In genomic region chr16:31007684-31008083, GRCh38 we compare ENCODE assay signal across 21 cellular contexts. TPM values are rescaled to one million over a fixed set of nuclear protein-coding genes. Genes with fewer than 3 reads are reported as not detected.
DNase-seq lines count a peak whose midpoint lies in the region; ATAC-seq and TF ChIP-seq lines count a peak whose summit lies in the region.
"Had no signal": no experiment of that assay in that cellular context is flagged by ENCODE, and none has a peak within 500 bp of the region (broad histone marks: within the 10 kb centered on the region; RNA-seq: fewer than 3 reads in every experiment).

No MANE protein-coding gene starts in this region.

- ATAC-seq in IMR-90 (ENCODE audit: low read depth), result no peak
- ATAC-seq: GM12878 had no signal

- peak overlapping the region in 1 of 2 experiments; percentile 73; a peak in 1 of 4 replicates for H4K8ac ChIP-seq in IMR-90 (ENCODE audit: low read depth in 2 of 2, low read length in 2 of 2)

- WGBS in IMR-90 (ENCODE audit: extremely low coverage in 2 of 2, insufficient read length in 1 of 2), 2 experiments, result 50% methylated on average over 2 of the region's 6 CpGs; no CpG with 5 or more reads in 1 of the 2 experiments

- no TSS peak for BruUV-seq in IMR-90 (replicated peaks; lab: Mats Ljungman, UMichigan)

- H3K36me3 Mint-ChIP-seq in endothelial cell (ENCODE audit: low read depth, unreplicated experiment), result peaks cover 5% of the 10 kb centered on the region
- H3K36me3 Mint-ChIP-seq: CD4-positive, alpha-beta memory T cell had no signal

- peak overlapping the region; percentile 22 for H2AK9ac ChIP-seq in IMR-90 (replicated peaks; ENCODE audit: low read depth, low read length, poor library complexity)

- H3K36me3 ChIP-seq in BLaER1 treated with 17β-estradiol and CSF1 and Interleukin-3, amounts not matched to agents 10 nM and 100 nM, result no peaks in the 10 kb centered on the region
- no peaks in the 10 kb centered on the region for H3K36me3 ChIP-seq in IMR-90 (ENCODE audit: control insufficient read depth, insufficient read depth, low read length)
- H3K36me3 ChIP-seq: Peyer's patch had no signal

- H3K27me3 ChIP-seq in BLaER1 treated with 17β-estradiol and CSF1 and Interleukin-3, amounts not matched to agents 10 nM and 100 nM, result peaks cover 0 to 17% (median 8%) of the 10 kb centered on the region in 11 experiments; a peak in 9 of 22 replicates
- peaks cover 7% of the 10 kb centered on the region for H3K27me3 ChIP-seq in IMR-90 (ENCODE audit: control insufficient read depth, insufficient read depth, low read length)

- H3K14ac ChIP-seq in IMR-90 (replicated peaks; ENCODE audit: low read depth, low read length), result 0 out of 2 replicates have a peak overlapping the region, but pooled peaks have one; percentile 31

- dilution Hi-C loops in IMR-90 (cut with HindIII; ENCODE audit: low sequenced_read_pairs, unreplicated experiment), result no loop called here

- H2AK5ac ChIP-seq in IMR-90 (ENCODE audit: low read depth, low read length), result peak overlapping the region; percentile 85

- no peaks in the 10 kb centered on the region for H3K9me3 Mint-ChIP-seq in endothelial cell (ENCODE audit: unreplicated experiment)
- H3K9me3 Mint-ChIP-seq: CD4-positive, alpha-beta memory T cell; H9 had no signal

- H2BK5ac ChIP-seq in IMR-90 (ENCODE audit: low read depth, low read length, poor library complexity, severe bottlenecking), result no peak overlapping the region

- H3K9ac ChIP-seq in BLaER1 treated with 17β-estradiol and CSF1 and Interleukin-3, amounts not matched to agents 10 nM and 100 nM, result no peak overlapping the region; a peak in 1 of 22 replicates
- no peak overlapping the region for H3K9ac ChIP-seq in IMR-90 (ENCODE audit: low read depth, low read length)
- H3K9ac ChIP-seq: KMS-11 had no signal

- peak overlapping the region; percentile 14 for H4K91ac ChIP-seq in IMR-90 (ENCODE audit: insufficient read depth, low read depth, low read length)

- TF ChIP-seq CTCF in IMR-90 (conservative IDR thresholded peaks at IDR 0.05; ENCODE audit: low read depth, low read length), result no peak
- no peak for TF ChIP-seq CTCF in endothelial cell (IDR thresholded peaks at IDR 0.05; ENCODE audit: unreplicated experiment)

- peaks cover 4 to 43% of the 10 kb centered on the region in 2 experiments; a peak in 3 of 4 replicates for H3K79me1 ChIP-seq in IMR-90 (ENCODE audit: low read depth in 1 of 2, low read length in 2 of 2)

- H3K18ac ChIP-seq in IMR-90 (ENCODE audit: low read depth, low read length), result peak overlapping the region; percentile 34; the same call in 1 of the 2 replicates

- H2BK15ac ChIP-seq in IMR-90 (ENCODE audit: low read depth, low read length), result peak overlapping the region; percentile 93; the same call in 2 of the 3 replicates

- H3K9me3 ChIP-seq in BLaER1 treated with 17β-estradiol and CSF1 and Interleukin-3, amounts not matched to agents 10 nM and 100 nM (replicated peaks in 1 of 11), result no peaks in the 10 kb centered on the region
- H3K9me3 ChIP-seq in IMR-90 (ENCODE audit: control insufficient read depth, insufficient read depth, low read length), result no peaks in the 10 kb centered on the region
- H3K9me3 ChIP-seq: Caco-2, Peyer's patch had no signal

- peak overlapping the region; percentile 52 for H2BK20ac ChIP-seq in IMR-90 (ENCODE audit: low read depth, low read length)

- peak overlapping the region; percentile 21; the same call in 1 of the 2 replicates for H4K5ac ChIP-seq in IMR-90 (ENCODE audit: low read depth, low read length)

- peak overlapping the region; percentile 63 for H2BK120ac ChIP-seq in IMR-90 (ENCODE audit: low read depth, low read length)

- 0 out of 2 replicates have a peak overlapping the region, but pooled peaks have one; percentile 63 for H3K23ac ChIP-seq in IMR-90 (ENCODE audit: low read depth, low read length)

- no peak overlapping the region for H2AFZ ChIP-seq in IMR-90 (replicated peaks; ENCODE audit: low read length, poor library complexity)

- H3K56ac ChIP-seq in IMR-90 (ENCODE audit: extremely low read depth, insufficient read depth, low read length), result no peak overlapping the region

- H3K4me1 ChIP-seq in BLaER1 treated with 17β-estradiol and CSF1 and Interleukin-3, amounts not matched to agents 10 nM and 100 nM, result peaks cover 6 to 38% (median 32%) of the 10 kb centered on the region in 10 experiments; a peak in 19 of 20 replicates
- peaks cover 32% of the 10 kb centered on the region for H3K4me1 ChIP-seq in IMR-90 (ENCODE audit: control insufficient read depth, insufficient read depth, low read length)
- H3K4me1 ChIP-seq: Caco-2 had no signal

- POLR2A ChIA-PET in IMR-90 (lab: Charles Lee; ENCODE audit: unreplicated experiment), result no interaction called here

- no peak overlapping the region for H3K27ac ChIP-seq in BLaER1 treated with 17β-estradiol and CSF1 and Interleukin-3, amounts not matched to agents 10 nM and 100 nM
- H3K27ac ChIP-seq in IMR-90 (ENCODE audit: insufficient read depth, low read length), result no peak overlapping the region
- H3K27ac ChIP-seq: HL-60, KMS-11, Peyer's patch had no signal

- H3K4me3 Mint-ChIP-seq in endothelial cell (ENCODE audit: unreplicated experiment), result no peak overlapping the region
- H3K4me3 Mint-ChIP-seq: CD4-positive, alpha-beta memory T cell had no signal

- in situ Hi-C loops in IMR-90 (cut with MboI; ENCODE audit: low sequenced_read_pairs), result no loop called here

- DNase-seq in IMR-90 (no peak), endothelial cell (ENCODE audit: low spot score) (no peak), NCI-H748 (lab: John Stamatoyannopoulos, UW; ENCODE audit: unreplicated experiment) (no peak), activated gamma-delta T cell treated with Interleukin-2 at 50 U/mL for 16 hours (no peak)
- DNase-seq: Caco-2; CD4-positive, alpha-beta memory T cell; DMS 273 treated with DMSO at 0.1 percent for 48 hours; DND-41; H9; NCI-H1092 treated with DMSO at 0.1 percent for 48 hours; NCI-H1436 treated with DMSO at 0.1 percent for 48 hours; NCI-H2029; NCI-H510A treated with DMSO at 0.1 percent for 48 hours; NCI-H774; NK-92 treated with Interleukin-12 subunit alpha and Interleukin-12 subunit beta, amount 100 ng/mL, for 24 hours; Peyer's patch had no signal

- CTCF ChIA-PET in IMR-90 (lab: Yijun Ruan, JAX), result no interaction called here

- H3K9me1 ChIP-seq in IMR-90 (ENCODE audit: insufficient read depth, low read length), result 0 out of 2 replicates have a peak, but pooled peaks cover 5% of the 10 kb centered on the region

- peaks cover 18% of the 10 kb centered on the region for H3K27me3 Mint-ChIP-seq in endothelial cell (ENCODE audit: unreplicated experiment)

- H3K4me3 ChIP-seq in BLaER1 treated with 17β-estradiol and CSF1 and Interleukin-3, amounts not matched to agents 10 nM and 100 nM, result no peak overlapping the region
- H3K4me3 ChIP-seq in IMR-90 (ENCODE audit: insufficient read depth, low read depth, low read length), result no peak overlapping the region
- H3K4me3 ChIP-seq: GM12878, Peyer's patch had no signal

- H3K4ac ChIP-seq in IMR-90 (ENCODE audit: low read depth, low read length), result peak overlapping the region; percentile 33; the same call in 1 of the 2 replicates

- H3K4me1 Mint-ChIP-seq in endothelial cell (ENCODE audit: unreplicated experiment), result peaks cover 4% of the 10 kb centered on the region

- H3K27ac Mint-ChIP-seq in endothelial cell (ENCODE audit: unreplicated experiment), result peak overlapping the region; percentile 5

- H4K20me1 ChIP-seq in BLaER1 treated with 17β-estradiol and CSF1 and Interleukin-3, amounts not matched to agents 10 nM and 100 nM, result peaks cover 0 to 7% (median 0%) of the 10 kb centered on the region in 11 experiments; a peak in 3 of 22 replicates
- no peaks in the 10 kb centered on the region for H4K20me1 ChIP-seq in IMR-90 (ENCODE audit: insufficient read depth, low read length)

- TF ChIP-seq POLR2A in IMR-90 (IDR thresholded peaks at IDR 0.05; ENCODE audit: low read depth, low read length), result no peak

- H3K4me2 ChIP-seq in BLaER1 treated with 17β-estradiol and CSF1 and Interleukin-3, amounts not matched to agents 10 nM and 100 nM, result peak overlapping the region in 8 of 11 experiments; percentile 5 to 48 (median 41); a peak in 13 of 22 replicates
- H3K4me2 ChIP-seq in IMR-90 (ENCODE audit: low read depth, low read length), result peak overlapping the region; percentile 21; the same call in 1 of the 2 replicates
- H3K4me2 ChIP-seq: KMS-11 had no signal

- intact Hi-C loops in IMR-90 (cut with micrococcal nuclease), result no loop called here

- no peak for TF ChIP-seq RAD21 in IMR-90 (IDR thresholded peaks at IDR 0.05; ENCODE audit: low read length)

TF ChIP-seq in IMR-90, 13 proteins besides CTCF, POLR2A, EP300 and RAD21 (continues in another document):
- TF ChIP-seq MXI1 (IDR thresholded peaks at IDR 0.05; ENCODE audit: borderline replicate concordance, low read depth, low read length) (no peak), FOS (IDR thresholded peaks at IDR 0.05; ENCODE audit: low read depth, low read length) (no peak)

RNA-seq across cellular contexts. Expression of gene STX1B, which starts 2.8 kb away (rescaled TPM):
- total RNA-seq in IMR-90 (2012; rRNA removed) (3.9 TPM in 2 replicates), endothelial cell (ENCODE audit: unreplicated experiment) (5.5 TPM)
- polyA plus RNA-seq in IMR-90 (2012; rRNA removed), result 11.4 and 14.9 TPM in 2 replicates
- polyA plus RNA-seq in IMR-90 (2012; cell fraction: cytosol; rRNA removed), result 3.8 and 4.4 TPM in 2 replicates
- 152 and 177 TPM in 2 replicates for polyA plus RNA-seq in IMR-90 (2012; cell fraction: nucleus; rRNA removed; ENCODE audit: low replicate concordance)
- total RNA-seq: HT-29 had no signal
- polyA plus RNA-seq: CD4-positive, alpha-beta memory T cell had no signal

RNA-seq across cellular contexts. Expression of gene HSD3B7, which starts 22.7 kb away (rescaled TPM):
- total RNA-seq in IMR-90 (2012; rRNA removed), result 9.4 and 11.3 TPM in 2 replicates
- polyA plus RNA-seq in IMR-90 (2012; rRNA removed), result 8.5 and 9.3 TPM in 2 replicates
- 9.7 and 12.6 TPM in 2 replicates for polyA plus RNA-seq in IMR-90 (2012; cell fraction: cytosol; rRNA removed)
- polyA plus RNA-seq in IMR-90 (2012; cell fraction: nucleus; rRNA removed; ENCODE audit: low replicate concordance), result 10.7 and 21.0 TPM in 2 replicates
- total RNA-seq in endothelial cell (ENCODE audit: unreplicated experiment), result 5.3 TPM

RNA-seq across cellular contexts. Expression of gene STX4, which starts 25.7 kb away (rescaled TPM):
- 23.5 and 25.0 TPM in 2 replicates for total RNA-seq in IMR-90 (2012; rRNA removed)
- polyA plus RNA-seq in IMR-90 (2012; rRNA removed), result 66.4 and 67.9 TPM in 2 replicates
- 31.1 and 35.2 TPM in 2 replicates for polyA plus RNA-seq in IMR-90 (2012; cell fraction: cytosol; rRNA removed)
- polyA plus RNA-seq in IMR-90 (2012; cell fraction: nucleus; rRNA removed; ENCODE audit: low replicate concordance), result 247 and 257 TPM in 2 replicates
- total RNA-seq in endothelial cell (ENCODE audit: unreplicated experiment), result 74.2 TPM

RNA-seq across cellular contexts. Expression of gene SETD1A, which starts 50.1 kb away (rescaled TPM):
- total RNA-seq in IMR-90 (2012; rRNA removed) (0.54 and 0.56 TPM in 2 replicates), endothelial cell (ENCODE audit: unreplicated experiment) (23.4 TPM)
- 5.8 and 6.5 TPM in 2 replicates for polyA plus RNA-seq in IMR-90 (2012; rRNA removed)
- 3.3 and 4.8 TPM in 2 replicates for polyA plus RNA-seq in IMR-90 (2012; cell fraction: cytosol; rRNA removed)
- polyA plus RNA-seq in IMR-90 (2012; cell fraction: nucleus; rRNA removed; ENCODE audit: low replicate concordance), result 16.4 and 29.7 TPM in 2 replicates

RNA-seq across cellular contexts. Expression of gene ORAI3, which starts 58.8 kb away (rescaled TPM):
- total RNA-seq in IMR-90 (2012; rRNA removed) (6.8 and 6.9 TPM in 2 replicates), endothelial cell (ENCODE audit: unreplicated experiment) (42.9 TPM)
- polyA plus RNA-seq in IMR-90 (2012; rRNA removed), result 16.9 TPM in 2 replicates
- polyA plus RNA-seq in IMR-90 (2012; cell fraction: cytosol; rRNA removed), result 16.1 and 29.4 TPM in 2 replicates
- polyA plus RNA-seq in IMR-90 (2012; cell fraction: nucleus; rRNA removed; ENCODE audit: low replicate concordance), result 12.4 and 15.2 TPM in 2 replicates
